14 cellular contexts compared by ENCODE assay signal in genomic region chr13:29749401-29750177, GRCh38.
A peak's percentile ranks its signal among the peaks of the same experiment; 100 is the strongest.
DNase-seq lines count a peak whose midpoint lies in the region; ATAC-seq and TF ChIP-seq lines count a peak whose summit lies in the region.
"Had no signal": no experiment of that assay in that cellular context is flagged by ENCODE, and none has a peak within 500 bp of the region (broad histone marks: within the 10 kb centered on the region; RNA-seq: fewer than 3 reads in every experiment).

No MANE protein-coding gene starts in this region.

- ATAC-seq in GM21390 (IDR thresholded peaks at IDR 0.05; ENCODE audit: unreplicated experiment), result no peak

- DNase-seq in ELR (ENCODE audit: low read depth) (peak; percentile 11), NCI-H69 (lab: John Stamatoyannopoulos, UW) (peak; percentile 76), fibroblast of gingiva (ENCODE audit: low read depth) (peak; percentile 58), skeletal muscle cell (ENCODE audit: low read depth) (peak; percentile 58), HEK293T (ENCODE audit: extremely low spot score) (no peak), NCI-H774 (lab: John Stamatoyannopoulos, UW) (no peak)
- DNase-seq: activated gamma-delta T cell; DMS153; NCI-H2171 treated with DMSO at 0.1 percent for 48 hours; nephron progenitor cell; NK-92 treated with Interleukin-12 subunit alpha and Interleukin-12 subunit beta, amount 100 ng/mL, for 24 hours; WERI-Rb-1 had no signal

- H3K4me3 ChIP-seq in skeletal muscle cell (ENCODE audit: low read depth, low read length), result no peak overlapping the region
- H3K4me3 ChIP-seq: coronary artery had no signal

- POLR2A ChIA-PET in HEK293T (lab: Yijun Ruan, JAX), result no interaction called here

- CTCF ChIA-PET in HEK293T (lab: Yijun Ruan, JAX), result interaction anchor here (0.5 kb wide), 1 partner anchor 396 kb away, joined by 3 read pairs; no protein-coding TSS in a partner anchor

TF ChIP-seq in HEK293T, 16 proteins besides CTCF, POLR2A, EP300 and RAD21:
- TF ChIP-seq ZNF384 (IDR thresholded peaks at IDR 0.05), result no peak
- TF ChIP-seq TARDBP (IDR thresholded peaks at IDR 0.05), result no peak
- no peak for TF ChIP-seq CTBP1 (IDR thresholded peaks at IDR 0.05; ENCODE audit: borderline replicate concordance)
- no peak for TF ChIP-seq SUZ12 (IDR thresholded peaks at IDR 0.05)
- TF ChIP-seq SP1 (IDR thresholded peaks at IDR 0.05), result no peak
- TF ChIP-seq ARNT (IDR thresholded peaks at IDR 0.05), result no peak
- no peak for TF ChIP-seq FOXA1 (IDR thresholded peaks at IDR 0.05)
- TF ChIP-seq L3MBTL2 (conservative IDR thresholded peaks at IDR 0.05), result no peak
- TF ChIP-seq HDGF (IDR thresholded peaks at IDR 0.05; ENCODE audit: borderline replicate concordance), result no peak
- no peak for TF ChIP-seq FOXK2 (IDR thresholded peaks at IDR 0.05)
- no peak for TF ChIP-seq NFRKB (IDR thresholded peaks at IDR 0.05)
- TF ChIP-seq LEF1 (IDR thresholded peaks at IDR 0.05; ENCODE audit: borderline replicate concordance), result no peak
- no peak for TF ChIP-seq FOXM1 (IDR thresholded peaks at IDR 0.05; ENCODE audit: borderline replicate concordance)
- TF ChIP-seq, protein P1, sequence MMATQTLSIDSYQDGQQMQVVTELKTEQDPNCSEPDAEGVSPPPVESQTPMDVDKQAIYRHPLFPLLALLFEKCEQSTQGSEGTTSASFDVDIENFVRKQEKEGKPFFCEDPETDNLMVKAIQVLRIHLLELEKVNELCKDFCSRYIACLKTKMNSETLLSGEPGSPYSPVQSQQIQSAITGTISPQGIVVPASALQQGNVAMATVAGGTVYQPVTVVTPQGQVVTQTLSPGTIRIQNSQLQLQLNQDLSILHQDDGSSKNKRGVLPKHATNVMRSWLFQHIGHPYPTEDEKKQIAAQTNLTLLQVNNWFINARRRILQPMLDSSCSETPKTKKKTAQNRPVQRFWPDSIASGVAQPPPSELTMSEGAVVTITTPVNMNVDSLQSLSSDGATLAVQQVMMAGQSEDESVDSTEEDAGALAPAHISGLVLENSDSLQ (IDR thresholded peaks at IDR 0.05), result no peak
- no peak for TF ChIP-seq ELF4 (IDR thresholded peaks at IDR 0.05)
- TF ChIP-seq BHLHE40 (IDR thresholded peaks at IDR 0.05; ENCODE audit: borderline replicate concordance), result no peak

Comparison
In these comparisons a context has a peak if more than half of its experiments do, and no peak if none do; other contexts are left out.
1. DNase-seq: peak in ELR (single experiment), NCI-H69 (single experiment), fibroblast of gingiva (single experiment) and skeletal muscle cell (single experiment); none in HEK293T (single experiment) and NCI-H774 (single experiment).